In the genomic region with DNA sequence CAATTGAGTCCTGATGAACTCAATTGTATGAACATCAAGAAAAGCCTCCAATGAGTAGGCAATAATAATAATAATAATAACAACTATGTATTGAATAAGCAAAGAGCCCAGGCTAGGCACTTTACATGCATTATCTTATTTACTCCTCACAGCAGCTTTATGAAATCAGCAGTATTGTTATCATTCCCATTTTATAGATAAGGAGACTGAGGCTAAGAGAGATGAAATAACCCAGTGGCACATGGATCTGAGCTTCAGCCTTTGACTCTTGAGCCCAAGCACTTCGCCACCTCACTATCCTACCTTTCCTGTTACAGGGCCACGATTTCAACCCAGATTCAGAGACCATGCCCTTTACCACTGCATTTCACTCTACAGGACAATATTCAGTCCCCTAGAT, we compare ENCODE assay signal across 24 cellular contexts. TPM values are rescaled to one million over a fixed set of nuclear protein-coding genes. Genes with fewer than 3 reads are reported as not detected.
DNase-seq lines count a peak whose midpoint lies in the region; ATAC-seq and FAIRE-seq lines count a peak whose summit lies in the region.
"Had no signal": no experiment of that assay in that cellular context is flagged by ENCODE, and none has a peak within 500 bp of the region (broad histone marks: within the 10 kb centered on the region; RNA-seq: fewer than 3 reads in every experiment).

No MANE protein-coding gene starts in this region.

- no peaks in the 10 kb centered on the region for H3K36me3 ChIP-seq in Karpas-422 (ENCODE audit: insufficient read depth, low read length)
- H3K36me3 ChIP-seq: cardiac muscle cell, prostate gland, thyroid gland had no signal

- H3K27ac Mint-ChIP-seq in stimulated activated naive CD8-positive, alpha-beta T cell treated with anti-CD3 and anti-CD28 coated beads, Interleukin-15, Interleukin-2, amounts not matched to agents 100 ng/mL and 50 ng/mL, for 24 hours, result peak overlapping the region; percentile 45
- peak overlapping the region; percentile 95 for H3K27ac Mint-ChIP-seq in activated CD4-positive, alpha-beta memory T cell treated with anti-CD3 and anti-CD28 coated beads for 36 hours
- H3K27ac Mint-ChIP-seq in dendritic cell treated with granulocyte-macrophage colony-stimulating factor and Interleukin-4, amounts not matched to agents 40 ng/mL and 50 ng/mL, for 4 days, result peak overlapping the region; percentile 94

- no peak overlapping the region for H3K4me3 ChIP-seq in Karpas-422 (ENCODE audit: low read length)
- H3K4me3 ChIP-seq: cardiac muscle cell, prostate gland, thyroid gland had no signal

- H3K9me2 ChIP-seq in Karpas-422 (replicated peaks; ENCODE audit: insufficient read depth, low read length), result no peaks in the 10 kb centered on the region
- H3K9me2 ChIP-seq: SK-N-SH had no signal

- DNase-seq in stimulated activated naive CD8-positive, alpha-beta T cell treated with anti-CD3 and anti-CD28 coated beads, Interleukin-15, Interleukin-2, amounts not matched to agents 100 U/mL and 50 U/mL, for 24 hours, result no peak
- DNase-seq in activated CD4-positive, alpha-beta memory T cell treated with anti-CD3 and anti-CD28 coated beads for 36 hours, result no peak
- no peak for DNase-seq in Karpas-422
- DNase-seq in frontal cortex (ENCODE audit: low spot score in 2 of 2), result no peak
- DNase-seq: DMS 273 treated with DMSO at 0.1 percent for 48 hours; effector CD8-positive, alpha-beta T cell; H7; Kasumi-1; mammary epithelial cell; naive B cell; NCI-H1105; NCI-H2107; NCI-H69; small intestine had no signal

- intact Hi-C loops in activated CD4-positive, alpha-beta memory T cell treated with anti-CD3 and anti-CD28 coated beads for 36 hours (cut with micrococcal nuclease), result loop anchor here (5.0 to 10.0 kb wide), 3 partner anchors 37 to 570 kb away; no protein-coding TSS in a partner anchor
- intact Hi-C loops in dendritic cell treated with granulocyte-macrophage colony-stimulating factor and Interleukin-4, amounts not matched to agents 40 ng/mL and 50 ng/mL, for 4 days (cut with micrococcal nuclease), result no loop called here

- no peaks in the 10 kb centered on the region for H3K9me3 Mint-ChIP-seq in stimulated activated naive CD8-positive, alpha-beta T cell treated with anti-CD3 and anti-CD28 coated beads, Interleukin-15, Interleukin-2, amounts not matched to agents 100 ng/mL and 50 ng/mL, for 24 hours
- H3K9me3 Mint-ChIP-seq in activated CD4-positive, alpha-beta memory T cell treated with anti-CD3 and anti-CD28 coated beads for 36 hours, result no peaks in the 10 kb centered on the region
- H3K9me3 Mint-ChIP-seq in dendritic cell treated with granulocyte-macrophage colony-stimulating factor and Interleukin-4, amounts not matched to agents 40 ng/mL and 50 ng/mL, for 4 days, result no peaks in the 10 kb centered on the region
- H3K9me3 Mint-ChIP-seq: naive B cell had no signal

- H3K36me3 Mint-ChIP-seq in stimulated activated naive CD8-positive, alpha-beta T cell treated with anti-CD3 and anti-CD28 coated beads, Interleukin-15, Interleukin-2, amounts not matched to agents 100 ng/mL and 50 ng/mL, for 24 hours (ENCODE audit: low read depth), result peaks cover 15% of the 10 kb centered on the region
- peaks cover 17% of the 10 kb centered on the region for H3K36me3 Mint-ChIP-seq in activated CD4-positive, alpha-beta memory T cell treated with anti-CD3 and anti-CD28 coated beads for 36 hours
- peaks cover 55% of the 10 kb centered on the region for H3K36me3 Mint-ChIP-seq in dendritic cell treated with granulocyte-macrophage colony-stimulating factor and Interleukin-4, amounts not matched to agents 40 ng/mL and 50 ng/mL, for 4 days (ENCODE audit: low read depth)
- H3K36me3 Mint-ChIP-seq: naive B cell had no signal

- no peaks in the 10 kb centered on the region for H3K27me3 Mint-ChIP-seq in stimulated activated naive CD8-positive, alpha-beta T cell treated with anti-CD3 and anti-CD28 coated beads, Interleukin-15, Interleukin-2, amounts not matched to agents 100 ng/mL and 50 ng/mL, for 24 hours
- H3K27me3 Mint-ChIP-seq in activated CD4-positive, alpha-beta memory T cell treated with anti-CD3 and anti-CD28 coated beads for 36 hours, result no peaks in the 10 kb centered on the region
- no peaks in the 10 kb centered on the region for H3K27me3 Mint-ChIP-seq in dendritic cell treated with granulocyte-macrophage colony-stimulating factor and Interleukin-4, amounts not matched to agents 40 ng/mL and 50 ng/mL, for 4 days

- H2AFZ ChIP-seq in Karpas-422 (ENCODE audit: low read length), result no peak overlapping the region

- CTCF ChIA-PET in activated CD4-positive, alpha-beta memory T cell treated with anti-CD3 and anti-CD28 coated beads for 36 hours (lab: Charles Lee), result interaction anchor here (1.0 to 2.1 kb wide), 3 partner anchors 10 to 114 kb away, joined by 3 to 9 read pairs (median 3); a partner anchor contains a TSS

- H3K79me2 ChIP-seq in Karpas-422 (ENCODE audit: low read length), result peaks cover 20% of the 10 kb centered on the region; the same call in 1 of the 2 replicates

- H3K9me3 ChIP-seq in Karpas-422 (ENCODE audit: low read length), result no peaks in the 10 kb centered on the region
- H3K9me3 ChIP-seq: prostate gland, SK-N-SH, thyroid gland had no signal

- POLR2A ChIA-PET in activated CD4-positive, alpha-beta memory T cell treated with anti-CD3 and anti-CD28 coated beads for 36 hours (lab: Charles Lee), result no interaction called here

- peaks cover 58% of the 10 kb centered on the region for H3K4me1 ChIP-seq in Karpas-422 (ENCODE audit: low read length)
- H3K4me1 ChIP-seq: prostate gland, thyroid gland had no signal

- no peak overlapping the region for H3K27ac ChIP-seq in Karpas-422 (ENCODE audit: low read length)
- H3K27ac ChIP-seq: prostate gland had no signal

- H3K4me1 Mint-ChIP-seq in stimulated activated naive CD8-positive, alpha-beta T cell treated with anti-CD3 and anti-CD28 coated beads, Interleukin-15, Interleukin-2, amounts not matched to agents 100 ng/mL and 50 ng/mL, for 24 hours (ENCODE audit: low read depth), result peaks cover 73% of the 10 kb centered on the region
- H3K4me1 Mint-ChIP-seq in activated CD4-positive, alpha-beta memory T cell treated with anti-CD3 and anti-CD28 coated beads for 36 hours (ENCODE audit: low read depth), result peaks cover 47% of the 10 kb centered on the region
- H3K4me1 Mint-ChIP-seq in dendritic cell treated with granulocyte-macrophage colony-stimulating factor and Interleukin-4, amounts not matched to agents 40 ng/mL and 50 ng/mL, for 4 days (ENCODE audit: low read depth), result peaks cover 54% of the 10 kb centered on the region

- H4K20me1 ChIP-seq in Karpas-422 (ENCODE audit: insufficient read depth, low read depth, low read length), result no peaks in the 10 kb centered on the region

- peak overlapping the region; percentile 41 for H3K4me3 Mint-ChIP-seq in stimulated activated naive CD8-positive, alpha-beta T cell treated with anti-CD3 and anti-CD28 coated beads, Interleukin-15, Interleukin-2, amounts not matched to agents 100 ng/mL and 50 ng/mL, for 24 hours
- no peak overlapping the region for H3K4me3 Mint-ChIP-seq in activated CD4-positive, alpha-beta memory T cell treated with anti-CD3 and anti-CD28 coated beads for 36 hours
- no peak overlapping the region for H3K4me3 Mint-ChIP-seq in dendritic cell treated with granulocyte-macrophage colony-stimulating factor and Interleukin-4, amounts not matched to agents 40 ng/mL and 50 ng/mL, for 4 days

- no peak for FAIRE-seq in frontal cortex (lab: Jason Lieb, UNC)
- FAIRE-seq: islet of Langerhans, small intestine had no signal

- no peak overlapping the region for H3K4me2 ChIP-seq in Karpas-422 (ENCODE audit: low read depth, low read length, poor library complexity, severe bottlenecking)
- H3K4me2 ChIP-seq: SK-N-SH had no signal

- no peak for ATAC-seq in stimulated activated naive CD8-positive, alpha-beta T cell treated with anti-CD3 and anti-CD28 coated beads, Interleukin-15, Interleukin-2, amounts not matched to agents 100 U/mL and 50 U/mL, for 24 hours
- ATAC-seq in GM19455 (IDR thresholded peaks at IDR 0.05; ENCODE audit: unreplicated experiment), result no peak
- no peak for ATAC-seq in GM21529 (IDR thresholded peaks at IDR 0.05; ENCODE audit: unreplicated experiment)
- ATAC-seq: Panc1 had no signal

- H3K27me3 ChIP-seq in Karpas-422 (ENCODE audit: low read length), result no peaks in the 10 kb centered on the region
- H3K27me3 ChIP-seq: cardiac muscle cell, thyroid gland had no signal

- H3K9ac ChIP-seq in Karpas-422 (ENCODE audit: low read length), result no peak overlapping the region
- H3K9ac ChIP-seq: SK-N-SH had no signal

RNA-seq across cellular contexts. Expression of a gene that starts 3.2 kb away (rescaled TPM):
- total RNA-seq in activated CD4-positive, alpha-beta memory T cell treated with anti-CD3 and anti-CD28 coated beads for 36 hours, result 10 to 100 TPM; 29.6 to 30.1 TPM
- 10.3 and 25.8 TPM in 2 replicates for total RNA-seq in Karpas-422 (2014; rRNA removed; shearing (Covaris generic); ENCODE audit: low replicate concordance)
- 42.4 TPM for total RNA-seq in frontal cortex
- total RNA-seq: H7, mammary epithelial cell had no signal

RNA-seq across cellular contexts. Expression of a gene that starts 9.3 kb away (rescaled TPM):
- total RNA-seq in activated CD4-positive, alpha-beta memory T cell treated with anti-CD3 and anti-CD28 coated beads for 36 hours, result 10 to 100 TPM; 60.9 to 61.2 TPM
- total RNA-seq in Karpas-422 (2014; rRNA removed; shearing (Covaris generic); ENCODE audit: low replicate concordance), result 25.8 and 37.4 TPM in 2 replicates
- total RNA-seq in frontal cortex, result 11.4 TPM

Comparison
In these comparisons a context has a peak if more than half of its experiments do, and no peak if none do; other contexts are left out.
1. H3K27ac Mint-ChIP-seq: peak in every context shown above with its lines; median percentile 95 in activated CD4-positive, alpha-beta memory T cell treated with anti-CD3 and anti-CD28 coated beads for 36 hours; 94 in dendritic cell treated with granulocyte-macrophage colony-stimulating factor and Interleukin-4, amounts not matched to agents 40 ng/mL and 50 ng/mL, for 4 days; 45 in stimulated activated naive CD8-positive, alpha-beta T cell treated with anti-CD3 and anti-CD28 coated beads, Interleukin-15, Interleukin-2, amounts not matched to agents 100 ng/mL and 50 ng/mL, for 24 hours.